In genomic region chr2:113700186-113700841, GRCh38 we compare ENCODE assay signal across 8 cellular contexts. TPM values are rescaled to one million over a fixed set of nuclear protein-coding genes. Genes with fewer than 3 reads are reported as not detected.
DNase-seq lines count a peak whose midpoint lies in the region; ATAC-seq, FAIRE-seq and TF ChIP-seq lines count a peak whose summit lies in the region.
"Had no signal": no experiment of that assay in that cellular context is flagged by ENCODE, and none has a peak within 500 bp of the region (broad histone marks: within the 10 kb centered on the region; RNA-seq: fewer than 3 reads in every experiment).

No MANE protein-coding gene starts in this region.

- peaks cover 3% of the 10 kb centered on the region; the same call in 2 of the 3 replicates for H3K4me1 Mint-ChIP-seq in GM23338

- H3K27ac ChIP-seq in GM23338 (ENCODE audit: low read depth) (no peak overlapping the region), WERI-Rb-1 (no peak overlapping the region)
- H3K27ac ChIP-seq: neutrophil had no signal

- no peak overlapping the region for H3K4me3 Mint-ChIP-seq in GM23338

- H3K36me3 ChIP-seq in GM23338 (ENCODE audit: insufficient read depth) (no peaks in the 10 kb centered on the region), WERI-Rb-1 (peaks cover 3% of the 10 kb centered on the region; the same call in 1 of the 2 replicates)

- no peak overlapping the region for H3K27ac Mint-ChIP-seq in GM23338

- ATAC-seq in GM23338 = peak; percentile 84

- H3K4me1 ChIP-seq in GM23338 (ENCODE audit: insufficient read depth) = no peaks in the 10 kb centered on the region

- no peak for TF ChIP-seq POLR2A in GM12892 (IDR thresholded peaks at IDR 0.05; ENCODE audit: low read depth, low read length)

- TF ChIP-seq CTCF in GM23338 (conservative IDR thresholded peaks at IDR 0.05; ENCODE audit: low read depth in 2 of 2) = peak; percentile 50 to 67
- no peak for TF ChIP-seq CTCF in WERI-Rb-1 (IDR thresholded peaks at IDR 0.05; ENCODE audit: low read depth, low read length)

- DNase-seq in GM12892 (ENCODE audit: insufficient read length) = peak; percentile 50
- peak; percentile 79 for DNase-seq in GM23338 (ENCODE audit: low spot score)
- peak; percentile 65 for DNase-seq in M059J (ENCODE audit: low read depth)
- DNase-seq in WERI-Rb-1 = peak; percentile 22
- DNase-seq in germinal center (ENCODE audit: low spot score) = peak; percentile 84
- peak; percentile 13 to 29 for DNase-seq in stimulated activated CD8-positive, alpha-beta memory T cell treated with anti-CD3 and anti-CD28 coated beads, Interleukin-7, amount 100 ng/mL, for 4 hours (ENCODE audit: low read depth in 2 of 2)
- DNase-seq in epidermal melanocyte (ENCODE audit: insufficient read length, low spot score) = no peak

- no peaks in the 10 kb centered on the region for H3K79me2 ChIP-seq in GM23338 (replicated peaks; ENCODE audit: insufficient read depth)

- no peak overlapping the region for H3K4me2 ChIP-seq in GM23338

- peak; percentile 95 for FAIRE-seq in GM12892 (lab: Jason Lieb, UNC)

- no peaks in the 10 kb centered on the region for H3F3A ChIP-seq in GM23338 (replicated peaks; ENCODE audit: low read depth)

- H3K27me3 Mint-ChIP-seq in GM23338 (ENCODE audit: insufficient read depth, low read depth, poor library complexity) = peaks cover 2% of the 10 kb centered on the region

- no peaks in the 10 kb centered on the region for H4K20me1 ChIP-seq in GM23338 (replicated peaks; ENCODE audit: insufficient read depth)

- peaks cover 4% of the 10 kb centered on the region; the same call in 2 of the 3 replicates for H3K9me3 Mint-ChIP-seq in GM23338

- no peak overlapping the region for H3K4me3 ChIP-seq in GM23338
- no peak overlapping the region for H3K4me3 ChIP-seq in WERI-Rb-1 (ENCODE audit: low read depth, low read length)

- H3K9me3 ChIP-seq in WERI-Rb-1 (ENCODE audit: severe bottlenecking) = peaks cover 3% of the 10 kb centered on the region
- H3K9me3 ChIP-seq: neutrophil had no signal

- H3K36me3 Mint-ChIP-seq in GM23338 (ENCODE audit: low read depth) = peaks cover 8% of the 10 kb centered on the region; the same call in 2 of the 3 replicates

- H3K27me3 ChIP-seq in GM23338 (ENCODE audit: insufficient read depth) (peaks cover 6% of the 10 kb centered on the region; the same call in 1 of the 2 replicates), WERI-Rb-1 (ENCODE audit: insufficient read depth, low read depth, severe bottlenecking) (no peaks in the 10 kb centered on the region)

- H3K9me2 ChIP-seq in GM23338 (ENCODE audit: insufficient read depth) = no peaks in the 10 kb centered on the region

- H2AFZ ChIP-seq in GM23338 = 0 out of 2 replicates have a peak overlapping the region, but pooled peaks have one; percentile 23

TF ChIP-seq in GM23338, 12 proteins besides CTCF, POLR2A, EP300 and RAD21 (continues in another document):
- TF ChIP-seq EZH2phosphoT487 (IDR thresholded peaks at IDR 0.05; ENCODE audit: unreplicated experiment) = no peak
- TF ChIP-seq, protein P1, sequence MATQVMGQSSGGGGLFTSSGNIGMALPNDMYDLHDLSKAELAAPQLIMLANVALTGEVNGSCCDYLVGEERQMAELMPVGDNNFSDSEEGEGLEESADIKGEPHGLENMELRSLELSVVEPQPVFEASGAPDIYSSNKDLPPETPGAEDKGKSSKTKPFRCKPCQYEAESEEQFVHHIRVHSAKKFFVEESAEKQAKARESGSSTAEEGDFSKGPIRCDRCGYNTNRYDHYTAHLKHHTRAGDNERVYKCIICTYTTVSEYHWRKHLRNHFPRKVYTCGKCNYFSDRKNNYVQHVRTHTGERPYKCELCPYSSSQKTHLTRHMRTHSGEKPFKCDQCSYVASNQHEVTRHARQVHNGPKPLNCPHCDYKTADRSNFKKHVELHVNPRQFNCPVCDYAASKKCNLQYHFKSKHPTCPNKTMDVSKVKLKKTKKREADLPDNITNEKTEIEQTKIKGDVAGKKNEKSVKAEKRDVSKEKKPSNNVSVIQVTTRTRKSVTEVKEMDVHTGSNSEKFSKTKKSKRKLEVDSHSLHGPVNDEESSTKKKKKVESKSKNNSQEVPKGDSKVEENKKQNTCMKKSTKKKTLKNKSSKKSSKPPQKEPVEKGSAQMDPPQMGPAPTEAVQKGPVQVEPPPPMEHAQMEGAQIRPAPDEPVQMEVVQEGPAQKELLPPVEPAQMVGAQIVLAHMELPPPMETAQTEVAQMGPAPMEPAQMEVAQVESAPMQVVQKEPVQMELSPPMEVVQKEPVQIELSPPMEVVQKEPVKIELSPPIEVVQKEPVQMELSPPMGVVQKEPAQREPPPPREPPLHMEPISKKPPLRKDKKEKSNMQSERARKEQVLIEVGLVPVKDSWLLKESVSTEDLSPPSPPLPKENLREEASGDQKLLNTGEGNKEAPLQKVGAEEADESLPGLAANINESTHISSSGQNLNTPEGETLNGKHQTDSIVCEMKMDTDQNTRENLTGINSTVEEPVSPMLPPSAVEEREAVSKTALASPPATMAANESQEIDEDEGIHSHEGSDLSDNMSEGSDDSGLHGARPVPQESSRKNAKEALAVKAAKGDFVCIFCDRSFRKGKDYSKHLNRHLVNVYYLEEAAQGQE (IDR thresholded peaks at IDR 0.05; ENCODE audit: unreplicated experiment) = no peak
- TF ChIP-seq NANOG (IDR thresholded peaks at IDR 0.05; ENCODE audit: borderline replicate concordance) = no peak
- no peak for TF ChIP-seq ETS1 (IDR thresholded peaks at IDR 0.05)
- TF ChIP-seq STAT1 (IDR thresholded peaks at IDR 0.05; ENCODE audit: unreplicated experiment) = no peak
- TF ChIP-seq EZH2 (IDR thresholded peaks at IDR 0.05; ENCODE audit: low read depth, unreplicated experiment) = no peak

RNA-seq across cellular contexts. Expression of gene SLC35F5, which starts 56.1 kb away (rescaled TPM):
- 21.8 TPM for polyA plus RNA-seq in GM12892 (2012; ENCODE audit: missing spikeins)
- 30.5 and 41.2 TPM in 2 replicates for total RNA-seq in GM23338 (2014; rRNA removed; shearing (Covaris generic))
- polyA plus RNA-seq in GM23338 (2016; fragmentation: Nextera tagmentation; extraction: Ambion mirVana) = 10.9 and 11.1 TPM in 2 replicates
- 60.9 and 66.1 TPM in 2 replicates for total RNA-seq in M059J (2014; rRNA removed; shearing (Covaris generic))
